18 cellular contexts compared by ENCODE assay signal in genomic region chr4:14445882-14446281, GRCh38.
"Had no signal": no experiment of that assay in that cellular context is flagged by ENCODE, and none has a peak within 500 bp of the region (broad histone marks: within the 10 kb centered on the region; RNA-seq: fewer than 3 reads in every experiment).

No MANE protein-coding gene starts in this region.

- DNase-seq: activated CD8-positive, alpha-beta memory T cell treated with anti-CD3 and anti-CD28 coated beads, Interleukin-2, amount 10 ng/mL, durations not matched to agents 7 days and 5 days; activated effector memory CD4-positive, alpha-beta T cell treated with Interleukin-2 at 50 U/mL for 16 hours; activated T-cell treated with anti-CD3 and anti-CD28 coated beads, Interleukin-2, amount 50 U/mL, for 24 hours; dorsolateral prefrontal cortex; kidney; left ventricle myocardium inferior; mesenchymal stem cell; stimulated activated CD4-positive, alpha-beta T cell treated with anti-CD3 and anti-CD28 coated beads, Interleukin-12 subunit alpha, Interleukin-12 subunit beta, amount 100 ng/mL, for 4 hours; stimulated activated CD8-positive, alpha-beta memory T cell treated with anti-CD3 and anti-CD28 coated beads, Interleukin-4, amount 100 ng/mL, for 48 hours; T-helper 1 cell; testis; upper lobe of right lung had no signal

- H3K4me1 Mint-ChIP-seq: activated CD8-positive, alpha-beta memory T cell treated with anti-CD3 and anti-CD28 coated beads, Interleukin-2, amount 10 ng/mL, durations not matched to agents 7 days and 5 days; activated naive CD4-positive, alpha-beta T cell treated with anti-CD3 and anti-CD28 coated beads, Interleukin-2, amount 50 U/mL, for 24 hours had no signal

- H3K9me3 ChIP-seq: gastroesophageal sphincter, left ventricle myocardium inferior, testis, upper lobe of right lung had no signal

- H3K4me1 ChIP-seq: gastroesophageal sphincter, left ventricle myocardium inferior, testis, upper lobe of right lung had no signal

- H3K27me3 ChIP-seq: brain microvascular endothelial cell, dorsolateral prefrontal cortex, gastroesophageal sphincter, testis, upper lobe of right lung had no signal

- ATAC-seq: activated CD8-positive, alpha-beta memory T cell treated with anti-CD3 and anti-CD28 coated beads, Interleukin-2, amount 10 ng/mL, durations not matched to agents 7 days and 5 days; gastroesophageal sphincter; natural killer cell treated with Interleukin-12 subunit alpha and Interleukin-12 subunit beta and Interleukin-15 and Interleukin-18, amount 100 ng/mL, for 72 hours; sciatic nerve had no signal

- H3K4me3 ChIP-seq: dorsolateral prefrontal cortex, gastroesophageal sphincter, left ventricle myocardium inferior, testis, upper lobe of right lung had no signal

- H3K36me3 Mint-ChIP-seq: activated CD8-positive, alpha-beta memory T cell treated with anti-CD3 and anti-CD28 coated beads, Interleukin-2, amount 10 ng/mL, durations not matched to agents 7 days and 5 days; activated naive CD4-positive, alpha-beta T cell treated with anti-CD3 and anti-CD28 coated beads, Interleukin-2, amount 50 U/mL, for 24 hours had no signal

- H3K27ac Mint-ChIP-seq: activated CD8-positive, alpha-beta memory T cell treated with anti-CD3 and anti-CD28 coated beads, Interleukin-2, amount 10 ng/mL, durations not matched to agents 7 days and 5 days; activated naive CD4-positive, alpha-beta T cell treated with anti-CD3 and anti-CD28 coated beads, Interleukin-2, amount 50 U/mL, for 24 hours; natural killer cell treated with Interleukin-12 subunit alpha and Interleukin-12 subunit beta and Interleukin-15 and Interleukin-18, amount 100 ng/mL, for 72 hours; stimulated activated naive CD8-positive, alpha-beta T cell treated with anti-CD3 and anti-CD28 coated beads, Interleukin-15, Interleukin-2, amounts not matched to agents 100 ng/mL and 50 ng/mL, for 24 hours had no signal

- H3K4me3 Mint-ChIP-seq: activated CD8-positive, alpha-beta memory T cell treated with anti-CD3 and anti-CD28 coated beads, Interleukin-2, amount 10 ng/mL, durations not matched to agents 7 days and 5 days; activated naive CD4-positive, alpha-beta T cell treated with anti-CD3 and anti-CD28 coated beads, Interleukin-2, amount 50 U/mL, for 24 hours; activated T-cell treated with anti-CD3 and anti-CD28 coated beads, Interleukin-2, amount 50 U/mL, for 24 hours; natural killer cell treated with Interleukin-12 subunit alpha and Interleukin-12 subunit beta and Interleukin-15 and Interleukin-18, amount 100 ng/mL, for 72 hours; stimulated activated naive CD8-positive, alpha-beta T cell treated with anti-CD3 and anti-CD28 coated beads, Interleukin-15, Interleukin-2, amounts not matched to agents 100 ng/mL and 50 ng/mL, for 24 hours had no signal

- H3K27me3 Mint-ChIP-seq: activated CD8-positive, alpha-beta memory T cell treated with anti-CD3 and anti-CD28 coated beads, Interleukin-2, amount 10 ng/mL, durations not matched to agents 7 days and 5 days; activated naive CD4-positive, alpha-beta T cell treated with anti-CD3 and anti-CD28 coated beads, Interleukin-2, amount 50 U/mL, for 24 hours; activated T-cell treated with anti-CD3 and anti-CD28 coated beads, Interleukin-2, amount 50 U/mL, for 24 hours; natural killer cell treated with Interleukin-12 subunit alpha and Interleukin-12 subunit beta and Interleukin-15 and Interleukin-18, amount 100 ng/mL, for 72 hours; stimulated activated naive CD8-positive, alpha-beta T cell treated with anti-CD3 and anti-CD28 coated beads, Interleukin-15, Interleukin-2, amounts not matched to agents 100 ng/mL and 50 ng/mL, for 24 hours had no signal

- H3K36me3 ChIP-seq: brain microvascular endothelial cell, gastroesophageal sphincter, left ventricle myocardium inferior, upper lobe of right lung had no signal

- H3K27ac ChIP-seq: brain microvascular endothelial cell, dorsolateral prefrontal cortex, gastroesophageal sphincter, left ventricle myocardium inferior, testis, upper lobe of right lung had no signal

- H3K9me3 Mint-ChIP-seq: activated naive CD4-positive, alpha-beta T cell treated with anti-CD3 and anti-CD28 coated beads, Interleukin-2, amount 50 U/mL, for 24 hours; activated T-cell treated with anti-CD3 and anti-CD28 coated beads, Interleukin-2, amount 50 U/mL, for 24 hours; stimulated activated naive CD8-positive, alpha-beta T cell treated with anti-CD3 and anti-CD28 coated beads, Interleukin-15, Interleukin-2, amounts not matched to agents 100 ng/mL and 50 ng/mL, for 24 hours had no signal
